ENCODE assay signal across 20 cellular contexts in the genomic region with DNA sequence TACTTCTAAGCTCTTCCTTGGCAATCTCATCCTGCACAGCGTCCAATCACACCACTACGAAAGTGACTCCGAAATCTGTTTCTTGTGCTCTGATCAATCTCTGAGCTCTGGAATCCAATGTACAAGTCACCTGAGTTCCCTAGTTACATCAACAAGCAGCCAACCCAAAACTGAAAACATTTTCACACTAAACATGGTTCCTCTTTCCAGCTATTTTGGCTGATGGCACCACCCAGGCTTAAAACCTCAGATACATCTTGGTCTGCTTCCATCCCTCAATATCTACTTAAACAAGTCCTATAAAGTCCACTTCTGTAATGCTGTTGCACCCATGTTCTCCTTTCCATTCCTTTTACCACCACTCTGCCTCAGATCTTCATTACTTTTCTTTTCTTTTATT. TPM values are rescaled to one million over a fixed set of nuclear protein-coding genes. Genes with fewer than 3 reads are reported as not detected.
"Had no signal": no experiment of that assay in that cellular context is flagged by ENCODE, and none has a peak within 500 bp of the region (broad histone marks: within the 10 kb centered on the region; RNA-seq: fewer than 3 reads in every experiment).

No MANE protein-coding gene starts in this region.

- H3K27me3 ChIP-seq: esophagus muscularis mucosa, gastroesophageal sphincter, heart right ventricle, left lung, tibial nerve, vagina had no signal

- H3K4me3 ChIP-seq: esophagus muscularis mucosa, gastroesophageal sphincter, heart right ventricle, left lung, tibial nerve, vagina had no signal

- H3K27ac ChIP-seq: esophagus muscularis mucosa, gastroesophageal sphincter, heart right ventricle, left lung, tibial nerve, vagina had no signal

- ATAC-seq: activated CD4-positive, alpha-beta T cell treated with anti-CD3 and anti-CD28 coated beads for 36 hours; activated naive CD4-positive, alpha-beta T cell treated with anti-CD3 and anti-CD28 coated beads, Interleukin-2, amount 50 U/mL, for 72 hours; gastroesophageal sphincter; heart right ventricle; left lung; stimulated activated naive CD8-positive, alpha-beta T cell treated with anti-CD3 and anti-CD28 coated beads, Interleukin-15, Interleukin-2, amounts not matched to agents 100 U/mL and 50 U/mL, for 24 hours had no signal

- H3K9me3 ChIP-seq: esophagus muscularis mucosa, gastroesophageal sphincter, heart right ventricle, left lung, tibial nerve, vagina had no signal

- DNase-seq: activated CD4-positive, alpha-beta T cell treated with anti-CD3 and anti-CD28 coated beads for 36 hours; activated CD4-positive, alpha-beta T cell treated with anti-CD3 and anti-CD28 coated beads, Interleukin-2, amount 50 U/mL, for 48 hours; activated gamma-delta T cell treated with Interleukin-2 at 50 U/mL for 16 hours; effector CD8-positive, alpha-beta T cell; heart right ventricle; left lung; stimulated activated CD4-positive, alpha-beta T cell treated with anti-CD3 and anti-CD28 coated beads, Interleukin-2, amount 100 ng/mL, for 24 hours; stimulated activated naive CD8-positive, alpha-beta T cell treated with anti-CD3 and anti-CD28 coated beads, Interleukin-15, Interleukin-2, amounts not matched to agents 100 U/mL and 50 U/mL, for 24 hours; substantia nigra had no signal

RNA-seq across cellular contexts. Expression of a gene that starts 47.1 kb away (rescaled TPM):
- total RNA-seq: activated CD4-positive, alpha-beta T cell treated with anti-CD3 and anti-CD28 coated beads for 36 hours; activated T-helper 1 cell treated with anti-CD3 and anti-CD28 coated beads, Interleukin-12 subunit alpha, Interleukin-12 subunit beta, Interleukin-2, Interleukin-4 antibody, amounts not matched to agents 30 ng/mL and 10 ng/mL and 1 ng/mL, durations not matched to agents 14 hours and 24 hours and 36 hours; cerebellum; esophagus muscularis mucosa; gastroesophageal sphincter; heart right ventricle; kidney epithelial cell; lung microvascular endothelial cell; neural crest cell; progenitor cell of endocrine pancreas; vagina had no signal
- polyA plus RNA-seq: heart right ventricle had no signal
